In genomic region chr9:89440046-89440445, GRCh38 we compare ENCODE assay signal across 13 cellular contexts. TPM values are rescaled to one million over a fixed set of nuclear protein-coding genes. Genes with fewer than 3 reads are reported as not detected.
DNase-seq lines count a peak whose midpoint lies in the region; ATAC-seq and TF ChIP-seq lines count a peak whose summit lies in the region.
"Had no signal": no experiment of that assay in that cellular context is flagged by ENCODE, and none has a peak within 500 bp of the region (broad histone marks: within the 10 kb centered on the region; RNA-seq: fewer than 3 reads in every experiment).

No MANE protein-coding gene starts in this region.

- H3K27ac ChIP-seq in CD4-positive, CD25-positive, alpha-beta regulatory T cell (ENCODE audit: insufficient read depth, low read length, poor library complexity, severe bottlenecking) = peak overlapping the region; percentile 62
- peak overlapping the region; percentile 83 for H3K27ac ChIP-seq in neutrophil
- H3K27ac ChIP-seq: foreskin keratinocyte, SJCRH30 had no signal

- peaks cover 11% of the 10 kb centered on the region for H3K36me3 ChIP-seq in CD4-positive, CD25-positive, alpha-beta regulatory T cell (ENCODE audit: control insufficient read depth, insufficient read depth, low read length)
- H3K36me3 ChIP-seq in neutrophil = peaks cover 56% of the 10 kb centered on the region
- H3K36me3 ChIP-seq: adrenal gland, SJCRH30 had no signal

- TF ChIP-seq CTCF in neutrophil (IDR thresholded peaks at IDR 0.05) = no peak

- H3K4me3 Mint-ChIP-seq in CD4-positive, CD25-positive, alpha-beta regulatory T cell = peak overlapping the region in 2 of 4 donors; percentile 56 to 82
- peak overlapping the region in 3 of 4 donors; percentile 13 to 64 (median 30) for H3K4me3 Mint-ChIP-seq in IgD-negative memory B cell
- H3K4me3 Mint-ChIP-seq in central memory CD8-positive, alpha-beta T cell = peak overlapping the region; percentile 46

- intact Hi-C loops in left colon (cut with DNase I, micrococcal nuclease) = no loop called here

- H3K27me3 Mint-ChIP-seq in CD4-positive, CD25-positive, alpha-beta regulatory T cell = no peaks in the 10 kb centered on the region
- peaks cover 3% of the 10 kb centered on the region for H3K27me3 Mint-ChIP-seq in IgD-negative memory B cell
- H3K27me3 Mint-ChIP-seq in central memory CD8-positive, alpha-beta T cell = no peaks in the 10 kb centered on the region

- peaks cover 95% of the 10 kb centered on the region for H3K4me1 ChIP-seq in CD4-positive, CD25-positive, alpha-beta regulatory T cell (ENCODE audit: control insufficient read depth, insufficient read depth, low read length, poor library complexity, severe bottlenecking)
- H3K4me1 ChIP-seq in neutrophil (ENCODE audit: control insufficient read depth in 1 of 2, insufficient read depth in 1 of 2, low read depth in 1 of 2, low read length in 1 of 2) = peaks cover 61 to 81% of the 10 kb centered on the region in 2 experiments
- H3K4me1 ChIP-seq: foreskin keratinocyte, SJCRH30 had no signal

- no peaks in the 10 kb centered on the region for H3K9me3 ChIP-seq in CD4-positive, CD25-positive, alpha-beta regulatory T cell (ENCODE audit: control insufficient read depth in 2 of 2, low read length in 2 of 2)
- no peaks in the 10 kb centered on the region for H3K9me3 ChIP-seq in neutrophil
- H3K9me3 ChIP-seq: adrenal gland, SJCRH30 had no signal

- DNase-seq in CD4-positive, CD25-positive, alpha-beta regulatory T cell = no peak
- DNase-seq in central memory CD8-positive, alpha-beta T cell (ENCODE audit: low spot score in 2 of 2) = no peak
- no peak for DNase-seq in left colon
- DNase-seq in medulla oblongata (ENCODE audit: extremely low spot score) = no peak
- DNase-seq: activated CD4-positive, alpha-beta T cell treated with anti-CD3 and anti-CD28 coated beads for 1 hour; foreskin keratinocyte; NCI-H2081; SJCRH30 had no signal

- no peaks in the 10 kb centered on the region for H3K27me3 ChIP-seq in CD4-positive, CD25-positive, alpha-beta regulatory T cell (ENCODE audit: control insufficient read depth, insufficient read depth, low read length)
- H3K27me3 ChIP-seq in neutrophil = no peaks in the 10 kb centered on the region
- H3K27me3 ChIP-seq: adrenal gland, foreskin keratinocyte had no signal

- no peak for ATAC-seq in CD4-positive, CD25-positive, alpha-beta regulatory T cell (ENCODE audit: low read depth in 2 of 2)
- ATAC-seq in central memory CD8-positive, alpha-beta T cell (replicated peaks; ENCODE audit: extremely low read depth, poor library complexity, severe bottlenecking) = no peak
- no peak for ATAC-seq in GM19351 (IDR thresholded peaks at IDR 0.05; ENCODE audit: unreplicated experiment)
- ATAC-seq in HG03432 (IDR thresholded peaks at IDR 0.05; ENCODE audit: unreplicated experiment) = no peak
- no peak for ATAC-seq in left colon
- ATAC-seq: foreskin keratinocyte had no signal

- H3K4me1 Mint-ChIP-seq in CD4-positive, CD25-positive, alpha-beta regulatory T cell = peaks cover 18 to 97% (median 65%) of the 10 kb centered on the region in 4 donors
- H3K4me1 Mint-ChIP-seq in IgD-negative memory B cell = peaks cover 64 to 85% (median 77%) of the 10 kb centered on the region in 3 donors
- peaks cover 83% of the 10 kb centered on the region for H3K4me1 Mint-ChIP-seq in central memory CD8-positive, alpha-beta T cell

- H3K27ac Mint-ChIP-seq in CD4-positive, CD25-positive, alpha-beta regulatory T cell = peak overlapping the region; percentile 92 to 97 (median 93)
- H3K27ac Mint-ChIP-seq in IgD-negative memory B cell = peak overlapping the region in 2 of 3 donors; percentile 89 to 92
- H3K27ac Mint-ChIP-seq in central memory CD8-positive, alpha-beta T cell (ENCODE audit: low read depth) = no peak overlapping the region

- H3K36me3 Mint-ChIP-seq in CD4-positive, CD25-positive, alpha-beta regulatory T cell = peaks cover 20% of the 10 kb centered on the region
- H3K36me3 Mint-ChIP-seq in IgD-negative memory B cell = peaks cover 8% of the 10 kb centered on the region
- peaks cover 39% of the 10 kb centered on the region for H3K36me3 Mint-ChIP-seq in central memory CD8-positive, alpha-beta T cell (ENCODE audit: insufficient read depth)

- no peaks in the 10 kb centered on the region for H3K9me3 Mint-ChIP-seq in CD4-positive, CD25-positive, alpha-beta regulatory T cell
- H3K9me3 Mint-ChIP-seq in IgD-negative memory B cell = no peaks in the 10 kb centered on the region
- no peaks in the 10 kb centered on the region for H3K9me3 Mint-ChIP-seq in central memory CD8-positive, alpha-beta T cell

- no peak overlapping the region for H3K4me3 ChIP-seq in CD4-positive, CD25-positive, alpha-beta regulatory T cell (ENCODE audit: low read depth, low read length)
- peak overlapping the region; percentile 8 to 21 for H3K4me3 ChIP-seq in neutrophil (ENCODE audit: low read depth in 1 of 2, low read length in 1 of 2)
- H3K4me3 ChIP-seq: adrenal gland, SJCRH30 had no signal

RNA-seq across cellular contexts. Expression of gene SEMA4D, which starts 57.9 kb away (rescaled TPM):
- 480 TPM for total RNA-seq in CD4-positive, CD25-positive, alpha-beta regulatory T cell
- 100 to 1,000 TPM in 1 of 4 donors, 10 to 100 TPM in 3; 67.5 to 108 (median 90.2) TPM for polyA plus RNA-seq in CD4-positive, CD25-positive, alpha-beta regulatory T cell
- 35.3 TPM for polyA plus RNA-seq in IgD-negative memory B cell
- 10 to 100 TPM; 18.9 to 21.2 TPM for total RNA-seq in left colon
- total RNA-seq: SJCRH30 had no signal

Comparison
In these comparisons a context has a peak if more than half of its experiments do, and no peak if none do; other contexts are left out.
1. RNA of gene SEMA4D, which starts 57.9 kb away (total RNA-seq): 480 TPM in CD4-positive, CD25-positive, alpha-beta regulatory T cell (single experiment); 18.9 to 21.2 TPM in left colon; every median in the first group is over 10 times any median in the second.